Comparison of ENCODE assay signal across 13 cellular contexts in genomic region chr4:53478671-53479456, GRCh38.
DNase-seq lines count a peak whose midpoint lies in the region; ATAC-seq and FAIRE-seq lines count a peak whose summit lies in the region.
"Had no signal": no experiment of that assay in that cellular context is flagged by ENCODE, and none has a peak within 500 bp of the region (broad histone marks: within the 10 kb centered on the region; RNA-seq: fewer than 3 reads in every experiment).

No MANE protein-coding gene starts in this region.

- no peak for FAIRE-seq in urothelium cell line (lab: Jason Lieb, UNC)

- H3K4me3 Mint-ChIP-seq in T-cell, result no peak overlapping the region
- H3K4me3 Mint-ChIP-seq: nephron progenitor cell, WTC11 had no signal

- DNase-seq in activated CD4-positive, CD25-positive, alpha-beta regulatory T cell treated with anti-CD3 and anti-CD28 coated beads, Interleukin-2, amount 50 U/mL, for 72 hours, result no peak
- peak; percentile 36 for DNase-seq in T1000 (lab: John Stamatoyannopoulos, UW)
- peak; percentile 83 for DNase-seq in fibroblast of the conjunctiva (ENCODE audit: low read depth)
- peak; percentile 59 for DNase-seq in urothelium cell line (ENCODE audit: low spot score)
- DNase-seq in T-cell, result no peak
- no peak for DNase-seq in stimulated activated CD4-positive, alpha-beta T cell treated with anti-CD3 and anti-CD28 coated beads, Interleukin-1b, Interleukin-23, amount 100 ng/mL, for 48 hours
- DNase-seq in NCI-H2029 treated with DMSO at 0.1 percent for 48 hours (lab: John Stamatoyannopoulos, UW), result no peak
- DNase-seq: activated T-cell treated with anti-CD3 and anti-CD28 coated beads, Interleukin-2, amount 50 U/mL, for 1 hour; body of pancreas; NCI-H2171 treated with DMSO at 0.1 percent for 48 hours; nephron progenitor cell had no signal

- no peak overlapping the region for H3K27ac Mint-ChIP-seq in T-cell
- H3K27ac Mint-ChIP-seq: nephron progenitor cell had no signal

- no peaks in the 10 kb centered on the region for H3K36me3 Mint-ChIP-seq in T-cell
- H3K36me3 Mint-ChIP-seq: WTC11 had no signal

- CTCF ChIA-PET in T-cell (lab: Charles Lee), result no interaction called here

- no peaks in the 10 kb centered on the region for H3K4me1 Mint-ChIP-seq in T-cell

- peaks cover 0 to 3% (median 0%) of the 10 kb centered on the region in 3 donors for H3K9me3 Mint-ChIP-seq in T-cell
- H3K9me3 Mint-ChIP-seq: nephron progenitor cell had no signal

- peak; percentile 38 for ATAC-seq in activated CD4-positive, CD25-positive, alpha-beta regulatory T cell treated with anti-CD3 and anti-CD28 coated beads, Interleukin-2, amount 50 U/mL, for 24 hours
- ATAC-seq in T-cell (replicated peaks in 1 of 4), result no peak
- ATAC-seq: body of pancreas, WTC11 had no signal

- peaks cover 12 to 17% of the 10 kb centered on the region in 2 donors for H3K27me3 Mint-ChIP-seq in T-cell

- POLR2A ChIA-PET in T-cell (lab: Charles Lee), result interaction anchor here in 1 of 2 donors (0.5 kb wide), 1 partner anchor 84 kb away, joined by 4 read pairs; no protein-coding TSS in a partner anchor

Comparison
In these comparisons a context has a peak if more than half of its experiments do, and no peak if none do; other contexts are left out.
1. ATAC-seq: peak in activated CD4-positive, CD25-positive, alpha-beta regulatory T cell treated with anti-CD3 and anti-CD28 coated beads, Interleukin-2, amount 50 U/mL, for 24 hours (2 of 2); none in T-cell (0 of 4).
2. DNase-seq: peak in T1000 (single experiment), fibroblast of the conjunctiva (single experiment) and urothelium cell line (single experiment); none in activated CD4-positive, CD25-positive, alpha-beta regulatory T cell treated with anti-CD3 and anti-CD28 coated beads, Interleukin-2, amount 50 U/mL, for 72 hours (single experiment), T-cell (0 of 34), stimulated activated CD4-positive, alpha-beta T cell treated with anti-CD3 and anti-CD28 coated beads, Interleukin-1b, Interleukin-23, amount 100 ng/mL, for 48 hours (single experiment) and NCI-H2029 treated with DMSO at 0.1 percent for 48 hours (single experiment).